ENCODE assay signal across 22 cellular contexts in genomic region chr9:130896233-130897012, GRCh38. TPM values are rescaled to one million over a fixed set of nuclear protein-coding genes. Genes with fewer than 3 reads are reported as not detected.
A peak's percentile ranks its signal among the peaks of the same experiment; 100 is the strongest.
DNase-seq lines count a peak whose midpoint lies in the region; ATAC-seq, FAIRE-seq and TF ChIP-seq lines count a peak whose summit lies in the region.
"Had no signal": no experiment of that assay in that cellular context is flagged by ENCODE, and none has a peak within 500 bp of the region (broad histone marks: within the 10 kb centered on the region; RNA-seq: fewer than 3 reads in every experiment).

A gene with protein sequence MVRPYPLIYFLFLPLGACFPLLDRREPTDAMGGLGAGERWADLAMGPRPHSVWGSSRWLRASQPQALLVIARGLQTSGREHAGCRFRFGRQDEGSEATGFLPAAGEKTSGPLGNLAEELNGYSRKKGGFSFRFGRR (minus strand): TSS chr9:130896812. CDS start chr9:130893838, 2,974 bp downstream.

- no peak within 1 kb of the TSS for H3K27ac Mint-ChIP-seq in CD8-positive, alpha-beta T cell
- H3K27ac Mint-ChIP-seq: activated naive CD4-positive, alpha-beta T cell treated with anti-CD3 and anti-CD28 coated beads for 36 hours had no signal

- H3K27me3 Mint-ChIP-seq in CD8-positive, alpha-beta T cell (ENCODE audit: low read depth): no peaks in the 10 kb centered on the region

- POLR2A ChIA-PET in CD8-positive, alpha-beta T cell (lab: Charles Lee): no interaction called here

- CTCF ChIA-PET in CD8-positive, alpha-beta T cell (lab: Charles Lee): no interaction called here

- H3K27me3 ChIP-seq in bronchial epithelial cell (ENCODE audit: control insufficient read depth, insufficient read depth, low read length): peaks cover 11% of the 10 kb centered on the region
- H3K27me3 ChIP-seq in CD8-positive, alpha-beta T cell (ENCODE audit: insufficient read depth, low read length): no peaks in the 10 kb centered on the region
- no peaks in the 10 kb centered on the region for H3K27me3 ChIP-seq in MG63
- H3K27me3 ChIP-seq: Peyer's patch had no signal

- no peak for FAIRE-seq in bronchial epithelial cell (lab: Jason Lieb, UNC)
- FAIRE-seq: colon, D721Med, endothelial cell of umbilical vein, H54 had no signal

- no peaks in the 10 kb centered on the region for H3K9me3 Mint-ChIP-seq in CD8-positive, alpha-beta T cell
- H3K9me3 Mint-ChIP-seq: activated naive CD4-positive, alpha-beta T cell treated with anti-CD3 and anti-CD28 coated beads for 36 hours had no signal

- H3K36me3 Mint-ChIP-seq in CD8-positive, alpha-beta T cell: peaks cover 9% of the 10 kb centered on the region

- TF ChIP-seq CTCF in 22Rv1 (IDR thresholded peaks at IDR 0.05) (peak; percentile 32; the same call in 1 of the 2 replicates), bronchial epithelial cell (IDR thresholded peaks at IDR 0.05; ENCODE audit: insufficient read depth, low read length, severe bottlenecking) (peak; percentile 19)
- no peak for TF ChIP-seq CTCF in CD8-positive, alpha-beta T cell (IDR thresholded peaks at IDR 0.05)

- H3K4me1 ChIP-seq in CD8-positive, alpha-beta T cell (ENCODE audit: insufficient read depth, low read length): no peaks in the 10 kb centered on the region

- no peaks in the 10 kb centered on the region for H3K4me1 Mint-ChIP-seq in CD8-positive, alpha-beta T cell (ENCODE audit: low read depth)

- H3K36me3 ChIP-seq in bronchial epithelial cell (ENCODE audit: control insufficient read depth, insufficient read depth, low read length) (no peaks in the 10 kb centered on the region), MG63 (peaks cover 20% of the 10 kb centered on the region)
- H3K36me3 ChIP-seq in CD8-positive, alpha-beta T cell (ENCODE audit: insufficient read depth, low read length): no peaks in the 10 kb centered on the region

- DNase-seq in DMS53 (lab: John Stamatoyannopoulos, UW): peak; percentile 78
- peak; percentile 38 for DNase-seq in NCI-H69 (lab: John Stamatoyannopoulos, UW)
- DNase-seq in bronchial epithelial cell (ENCODE audit: low read depth): no peak
- DNase-seq in CD8-positive, alpha-beta T cell: no peak
- DNase-seq in MG63: no peak
- DNase-seq in HuH-7 (ENCODE audit: low spot score): no peak
- DNase-seq: activated CD4-positive, alpha-beta T cell treated with anti-CD3 and anti-CD28 coated beads, Interleukin-2, amount 50 U/mL, for 48 hours; activated naive CD4-positive, alpha-beta T cell treated with anti-CD3 and anti-CD28 coated beads for 36 hours; aorta; foreskin fibroblast; left ventricle myocardium superior; NCI-H146; Peyer's patch; stimulated activated CD4-positive, alpha-beta T cell treated with anti-CD3 and anti-CD28 coated beads, Interleukin-2, amount 100 ng/mL, for 24 hours had no signal

- no peaks in the 10 kb centered on the region for H3K9me3 ChIP-seq in CD8-positive, alpha-beta T cell (ENCODE audit: low read length)
- H3K9me3 ChIP-seq in MG63: no peaks in the 10 kb centered on the region
- H3K9me3 ChIP-seq: Peyer's patch had no signal

- intact Hi-C loops in CD8-positive, alpha-beta T cell (cut with DNase I, micrococcal nuclease): no loop called here

- no peak within 1 kb of the TSS for H3K27ac ChIP-seq in 22Rv1
- no peak within 1 kb of the TSS for H3K27ac ChIP-seq in CD8-positive, alpha-beta T cell (ENCODE audit: low read depth, low read length)
- H3K27ac ChIP-seq: Peyer's patch had no signal

- ATAC-seq in GM21737 (IDR thresholded peaks at IDR 0.05; ENCODE audit: unreplicated experiment): no peak
- ATAC-seq in CD8-positive, alpha-beta T cell: no peak

- H3K4me3 ChIP-seq in bronchial epithelial cell (ENCODE audit: low read depth, low read length) (no peak within 1 kb of the TSS), MG63 (no peak within 1 kb of the TSS)
- no peak within 1 kb of the TSS for H3K4me3 ChIP-seq in CD8-positive, alpha-beta T cell (ENCODE audit: low read depth, low read length)
- H3K4me3 ChIP-seq: Peyer's patch had no signal

- no peak within 1 kb of the TSS for H3K4me3 Mint-ChIP-seq in CD8-positive, alpha-beta T cell
- H3K4me3 Mint-ChIP-seq: activated naive CD4-positive, alpha-beta T cell treated with anti-CD3 and anti-CD28 coated beads for 36 hours had no signal

RNA-seq across cellular contexts. Expression of the gene that starts here (rescaled TPM):
- total RNA-seq in bronchial epithelial cell: not detected in 2 replicates
- total RNA-seq in CD8-positive, alpha-beta T cell: not detected
- not detected in 2 replicates for total RNA-seq in MG63 (2014; rRNA removed; shearing (Covaris generic); ENCODE audit: low replicate concordance)
- total RNA-seq: activated naive CD4-positive, alpha-beta T cell treated with anti-CD3 and anti-CD28 coated beads for 36 hours; aorta; endothelial cell of umbilical vein; left ventricle myocardium superior; LHCN-M2; osteocyte; Peyer's patch had no signal

Comparison
In these comparisons a context has a peak if more than half of its experiments do, and no peak if none do; other contexts are left out.
1. DNase-seq: peak in DMS53 (single experiment) and NCI-H69 (single experiment); none in bronchial epithelial cell (single experiment), CD8-positive, alpha-beta T cell (0 of 7), MG63 (single experiment) and HuH-7 (single experiment).